In genomic region chr6:18330548-18331066, GRCh38 we compare ENCODE assay signal across 13 cellular contexts. TPM values are rescaled to one million over a fixed set of nuclear protein-coding genes. Genes with fewer than 3 reads are reported as not detected.
A peak's percentile ranks its signal among the peaks of the same experiment; 100 is the strongest.
DNase-seq lines count a peak whose midpoint lies in the region; ATAC-seq and TF ChIP-seq lines count a peak whose summit lies in the region.
"Had no signal": no experiment of that assay in that cellular context is flagged by ENCODE, and none has a peak within 500 bp of the region (broad histone marks: within the 10 kb centered on the region; RNA-seq: fewer than 3 reads in every experiment).

No MANE protein-coding gene starts in this region.

- peak; percentile 29 for ATAC-seq in HG02798 (IDR thresholded peaks at IDR 0.05; ENCODE audit: poor library complexity, unreplicated experiment)
- no peak for ATAC-seq in GM18517 (IDR thresholded peaks at IDR 0.05; ENCODE audit: unreplicated experiment)
- no peak for ATAC-seq in activated CD8-positive, alpha-beta memory T cell treated with anti-CD3 and anti-CD28 coated beads, Interleukin-2, amount 10 ng/mL, durations not matched to agents 7 days and 5 days
- no peak for ATAC-seq in GM21825 (IDR thresholded peaks at IDR 0.05; ENCODE audit: unreplicated experiment)
- ATAC-seq: natural killer cell treated with Interleukin-12 subunit alpha and Interleukin-12 subunit beta and Interleukin-15 and Interleukin-18, amount 100 ng/mL, for 72 hours; stimulated activated effector memory CD8-positive, alpha-beta T cell treated with anti-CD3 and anti-CD28 coated beads, Interleukin-12 subunit alpha, Interleukin-12 subunit beta, amount 100 ng/mL, for 72 hours had no signal

- H3K36me3 ChIP-seq in DOHH2 (ENCODE audit: control insufficient read depth, low read length) (no peaks in the 10 kb centered on the region), neural progenitor cell (no peaks in the 10 kb centered on the region)

- H3K9ac ChIP-seq in neural progenitor cell: no peak overlapping the region

- H3K4me2 ChIP-seq in DOHH2 (ENCODE audit: low read length): peak overlapping the region; percentile 94
- no peak overlapping the region for H3K4me2 ChIP-seq in neural progenitor cell

- H3K27ac Mint-ChIP-seq in neural progenitor cell: peak overlapping the region; percentile 11
- no peak overlapping the region for H3K27ac Mint-ChIP-seq in activated CD8-positive, alpha-beta memory T cell treated with anti-CD3 and anti-CD28 coated beads, Interleukin-2, amount 10 ng/mL, durations not matched to agents 7 days and 5 days
- H3K27ac Mint-ChIP-seq: activated T-cell treated with anti-CD3 and anti-CD28 coated beads, Interleukin-2, amount 50 U/mL, for 24 hours; natural killer cell treated with Interleukin-12 subunit alpha and Interleukin-12 subunit beta and Interleukin-15 and Interleukin-18, amount 100 ng/mL, for 72 hours; stimulated activated effector memory CD8-positive, alpha-beta T cell treated with anti-CD3 and anti-CD28 coated beads, Interleukin-12 subunit alpha, Interleukin-12 subunit beta, amount 100 ng/mL, for 72 hours had no signal

- H3K4me1 ChIP-seq in DOHH2 (ENCODE audit: control insufficient read depth, low read length) (peaks cover 82% of the 10 kb centered on the region), neural progenitor cell (no peaks in the 10 kb centered on the region)

- H3K4me1 Mint-ChIP-seq in neural progenitor cell: peaks cover 15% of the 10 kb centered on the region
- peaks cover 9% of the 10 kb centered on the region for H3K4me1 Mint-ChIP-seq in activated CD8-positive, alpha-beta memory T cell treated with anti-CD3 and anti-CD28 coated beads, Interleukin-2, amount 10 ng/mL, durations not matched to agents 7 days and 5 days

- H3K9me3 ChIP-seq in DOHH2 (ENCODE audit: control insufficient read depth, insufficient read depth, low read length) (no peaks in the 10 kb centered on the region), neural progenitor cell (ENCODE audit: low read depth) (no peaks in the 10 kb centered on the region)

- H3K79me2 ChIP-seq in DOHH2 (ENCODE audit: control insufficient read depth, low read length) (peaks cover 12% of the 10 kb centered on the region), neural progenitor cell (ENCODE audit: low read depth) (no peaks in the 10 kb centered on the region)

- H3K27me3 ChIP-seq in DOHH2 (ENCODE audit: control insufficient read depth, low read length) (no peaks in the 10 kb centered on the region), neural progenitor cell (no peaks in the 10 kb centered on the region)

- CTCF ChIA-PET in activated CD8-positive, alpha-beta memory T cell treated with anti-CD3 and anti-CD28 coated beads, Interleukin-2, amount 10 ng/mL, durations not matched to agents 7 days and 5 days (lab: Charles Lee): no interaction called here
- CTCF ChIA-PET in RWPE1 (lab: Yijun Ruan, JAX): interaction anchor here (0.7 to 0.9 kb wide), 2 partner anchors 66 to 1804 kb away, joined by 3 read pairs; no protein-coding TSS in a partner anchor

- TF ChIP-seq CTCF in DOHH2 (IDR thresholded peaks at IDR 0.05; ENCODE audit: low read depth, low read length, poor library complexity, severe bottlenecking): no peak
- TF ChIP-seq CTCF in neural progenitor cell (IDR thresholded peaks at IDR 0.05): no peak
- TF ChIP-seq CTCF in RWPE1 (conservative IDR thresholded peaks at IDR 0.05; ENCODE audit: low read depth): no peak

- H3F3A ChIP-seq in DOHH2 (ENCODE audit: control insufficient read depth, insufficient read depth) (peaks cover 43% of the 10 kb centered on the region), neural progenitor cell (ENCODE audit: low read depth) (no peaks in the 10 kb centered on the region)

- H3K4me3 Mint-ChIP-seq in neural progenitor cell: no peak overlapping the region
- no peak overlapping the region for H3K4me3 Mint-ChIP-seq in activated CD8-positive, alpha-beta memory T cell treated with anti-CD3 and anti-CD28 coated beads, Interleukin-2, amount 10 ng/mL, durations not matched to agents 7 days and 5 days
- H3K4me3 Mint-ChIP-seq: activated T-cell treated with anti-CD3 and anti-CD28 coated beads, Interleukin-2, amount 50 U/mL, for 24 hours; natural killer cell treated with Interleukin-12 subunit alpha and Interleukin-12 subunit beta and Interleukin-15 and Interleukin-18, amount 100 ng/mL, for 72 hours; stimulated activated effector memory CD8-positive, alpha-beta T cell treated with anti-CD3 and anti-CD28 coated beads, Interleukin-12 subunit alpha, Interleukin-12 subunit beta, amount 100 ng/mL, for 72 hours had no signal

- DNase-seq in neural progenitor cell (ENCODE audit: low spot score) (no peak), RWPE1 (ENCODE audit: low spot score) (no peak)
- DNase-seq in activated CD8-positive, alpha-beta memory T cell treated with anti-CD3 and anti-CD28 coated beads, Interleukin-2, amount 10 ng/mL, durations not matched to agents 7 days and 5 days: no peak
- DNase-seq: activated T-cell treated with anti-CD3 and anti-CD28 coated beads, Interleukin-2, amount 50 U/mL, for 24 hours; NCI-H146 had no signal

- H3K27me3 Mint-ChIP-seq in neural progenitor cell (ENCODE audit: insufficient read depth, low read depth): no peaks in the 10 kb centered on the region
- peaks cover 5% of the 10 kb centered on the region for H3K27me3 Mint-ChIP-seq in activated CD8-positive, alpha-beta memory T cell treated with anti-CD3 and anti-CD28 coated beads, Interleukin-2, amount 10 ng/mL, durations not matched to agents 7 days and 5 days

- POLR2A ChIA-PET in RWPE1 (lab: Yijun Ruan, JAX; ENCODE audit: low non-redundant PET): interaction anchor here (0.6 kb wide), 1 partner anchor 55 kb away, joined by 3 read pairs; no protein-coding TSS in a partner anchor

- no peaks in the 10 kb centered on the region for H3K36me3 Mint-ChIP-seq in neural progenitor cell
- H3K36me3 Mint-ChIP-seq in activated CD8-positive, alpha-beta memory T cell treated with anti-CD3 and anti-CD28 coated beads, Interleukin-2, amount 10 ng/mL, durations not matched to agents 7 days and 5 days: no peaks in the 10 kb centered on the region
- H3K36me3 Mint-ChIP-seq: natural killer cell treated with Interleukin-12 subunit alpha and Interleukin-12 subunit beta and Interleukin-15 and Interleukin-18, amount 100 ng/mL, for 72 hours; stimulated activated effector memory CD8-positive, alpha-beta T cell treated with anti-CD3 and anti-CD28 coated beads, Interleukin-12 subunit alpha, Interleukin-12 subunit beta, amount 100 ng/mL, for 72 hours had no signal

- H4K20me1 ChIP-seq in DOHH2 (ENCODE audit: control insufficient read depth, insufficient read depth, low read depth, low read length) (no peaks in the 10 kb centered on the region), neural progenitor cell (ENCODE audit: low read depth) (no peaks in the 10 kb centered on the region)

- peak overlapping the region; percentile 72 for H3K4me3 ChIP-seq in DOHH2 (ENCODE audit: low read length)
- no peak overlapping the region for H3K4me3 ChIP-seq in neural progenitor cell

- no peaks in the 10 kb centered on the region for H3K9me3 Mint-ChIP-seq in neural progenitor cell
- no peaks in the 10 kb centered on the region for H3K9me3 Mint-ChIP-seq in activated CD8-positive, alpha-beta memory T cell treated with anti-CD3 and anti-CD28 coated beads, Interleukin-2, amount 10 ng/mL, durations not matched to agents 7 days and 5 days (ENCODE audit: low read depth)
- H3K9me3 Mint-ChIP-seq: activated T-cell treated with anti-CD3 and anti-CD28 coated beads, Interleukin-2, amount 50 U/mL, for 24 hours; natural killer cell treated with Interleukin-12 subunit alpha and Interleukin-12 subunit beta and Interleukin-15 and Interleukin-18, amount 100 ng/mL, for 72 hours; stimulated activated effector memory CD8-positive, alpha-beta T cell treated with anti-CD3 and anti-CD28 coated beads, Interleukin-12 subunit alpha, Interleukin-12 subunit beta, amount 100 ng/mL, for 72 hours had no signal

- WGBS in adipose tissue, 3 donors: 53 to 93% (median 63%) methylated on average over 6 of the region's 6 CpGs

- no peak overlapping the region for H2AFZ ChIP-seq in neural progenitor cell (replicated peaks)

- H3K9me2 ChIP-seq in DOHH2 (replicated peaks; ENCODE audit: control insufficient read depth, low read length): no peaks in the 10 kb centered on the region

- peak overlapping the region; percentile 98 for H3K27ac ChIP-seq in DOHH2 (ENCODE audit: low read depth, low read length)
- H3K27ac ChIP-seq in adipose tissue (ENCODE audit: low read depth, low read length): peak overlapping the region; percentile 71
- H3K27ac ChIP-seq in neural progenitor cell: no peak overlapping the region
- H3K27ac ChIP-seq in RWPE1: no peak overlapping the region

RNA-seq across cellular contexts. Expression of gene RNF144B, which starts 56.5 kb away (rescaled TPM):
- polyA plus RNA-seq in adipose tissue: 10 to 100 TPM in 2 of 3 donors, 1 to 10 TPM in 1; 2.1 to 16.5 (median 12.7) TPM
- total RNA-seq in neural progenitor cell (ENCODE audit: low replicate concordance): 0.15 and 0.75 TPM in 2 replicates
- 1 to 10 TPM in 1 of 2 experiments, under 1 TPM in 1; 0.23 to 1.6 TPM for total RNA-seq in activated CD8-positive, alpha-beta memory T cell treated with anti-CD3 and anti-CD28 coated beads, Interleukin-2, amount 10 ng/mL, durations not matched to agents 7 days and 5 days
- total RNA-seq: G401 had no signal

Comparison
In these comparisons a context has a peak if more than half of its experiments do, and no peak if none do; other contexts are left out.
1. H3K27ac ChIP-seq: peak in DOHH2 (single experiment) and adipose tissue (single experiment); none in neural progenitor cell (single experiment) and RWPE1 (single experiment).